In genomic region chr7:47546728-47547494, GRCh38 we compare ENCODE assay signal across 18 cellular contexts. TPM values are rescaled to one million over a fixed set of nuclear protein-coding genes. Genes with fewer than 3 reads are reported as not detected.
DNase-seq lines count a peak whose midpoint lies in the region; ATAC-seq and TF ChIP-seq lines count a peak whose summit lies in the region.
"Had no signal": no experiment of that assay in that cellular context is flagged by ENCODE, and none has a peak within 500 bp of the region (broad histone marks: within the 10 kb centered on the region; RNA-seq: fewer than 3 reads in every experiment).

No MANE protein-coding gene starts in this region.

- no peak overlapping the region for H3K9ac ChIP-seq in BLaER1
- H3K9ac ChIP-seq in duodenal mucosa (ENCODE audit: low read depth in 1 of 2, low read length in 2 of 2), result peak overlapping the region in 1 of 2 donors; percentile 47

- no peak for ATAC-seq in gastroesophageal sphincter

- H4K20me1 ChIP-seq in BLaER1 (peaks cover 44% of the 10 kb centered on the region), osteoblast (ENCODE audit: insufficient read depth, low read length) (peaks cover 74% of the 10 kb centered on the region)

- CTCF ChIA-PET in HEK293 (lab: Yijun Ruan, JAX), result interaction anchor here (0.6 kb wide), 1 partner anchor 228 kb away, joined by 4 read pairs; no protein-coding TSS in a partner anchor

- peaks cover 29% of the 10 kb centered on the region; the same call in 1 of the 2 replicates for H3K36me3 ChIP-seq in BLaER1
- H3K36me3 ChIP-seq in HEK293 (ENCODE audit: control insufficient read depth in 2 of 2, insufficient read depth in 1 of 2, low read length in 2 of 2), result no peaks in the 10 kb centered on the region
- H3K36me3 ChIP-seq in duodenal mucosa (ENCODE audit: control insufficient read depth in 1 of 2, insufficient read depth in 2 of 2, low read length in 2 of 2), result no peaks in the 10 kb centered on the region
- peaks cover 15% of the 10 kb centered on the region for H3K36me3 ChIP-seq in osteoblast (ENCODE audit: insufficient read depth, low read length)
- H3K36me3 ChIP-seq in gastroesophageal sphincter, result no peaks in the 10 kb centered on the region

- H3K4me2 ChIP-seq in BLaER1 (no peak overlapping the region), osteoblast (ENCODE audit: insufficient read depth, low read length) (no peak overlapping the region)

- TF ChIP-seq POLR2A in gastroesophageal sphincter (IDR thresholded peaks at IDR 0.05), result no peak

- peaks cover 38% of the 10 kb centered on the region for H3K79me2 ChIP-seq in osteoblast (ENCODE audit: insufficient read depth, low read length)

- H2AFZ ChIP-seq in osteoblast (ENCODE audit: low read length), result no peak overlapping the region

- no peak overlapping the region for H3K4me3 ChIP-seq in BLaER1
- H3K4me3 ChIP-seq in HEK293 (ENCODE audit: low read depth, low read length), result no peak overlapping the region
- H3K4me3 ChIP-seq in duodenal mucosa (ENCODE audit: low read depth in 1 of 2, low read length in 2 of 2), result peak overlapping the region; percentile 55 to 65
- no peak overlapping the region for H3K4me3 ChIP-seq in osteoblast (ENCODE audit: insufficient read depth, low read length)
- H3K4me3 ChIP-seq in gastroesophageal sphincter, result no peak overlapping the region
- H3K4me3 ChIP-seq: SK-N-MC had no signal

- H3K4me1 ChIP-seq in BLaER1, result peaks cover 59% of the 10 kb centered on the region
- no peaks in the 10 kb centered on the region for H3K4me1 ChIP-seq in HEK293 (ENCODE audit: control insufficient read depth, insufficient read depth, low read length)
- H3K4me1 ChIP-seq in duodenal mucosa (ENCODE audit: control insufficient read depth in 1 of 2, insufficient read depth in 2 of 2, low read length in 2 of 2), result peaks cover 50 to 65% of the 10 kb centered on the region in 2 donors
- peaks cover 16% of the 10 kb centered on the region for H3K4me1 ChIP-seq in osteoblast (ENCODE audit: insufficient read depth, low read length)
- peaks cover 0 to 12% (median 0%) of the 10 kb centered on the region in 3 donors for H3K4me1 ChIP-seq in gastroesophageal sphincter

- WGBS in gastroesophageal sphincter (ENCODE audit: low coverage in 1 of 2), 2 donors, result 80 to 91% methylated on average over 2 to 12 of the region's 19 CpGs

- TF ChIP-seq CTCF in HEK293 (tag by site-specific recombination; IDR thresholded peaks at IDR 0.05), result no peak
- TF ChIP-seq CTCF in osteoblast (IDR thresholded peaks at IDR 0.05; ENCODE audit: extremely low read depth, low read depth, low read length), result no peak
- no peak for TF ChIP-seq CTCF in gastroesophageal sphincter (IDR thresholded peaks at IDR 0.05)

- no peaks in the 10 kb centered on the region for H3K27me3 ChIP-seq in BLaER1
- H3K27me3 ChIP-seq in duodenal mucosa (ENCODE audit: control insufficient read depth in 1 of 2, insufficient read depth in 2 of 2, low read length in 2 of 2), result no peaks in the 10 kb centered on the region
- no peaks in the 10 kb centered on the region for H3K27me3 ChIP-seq in osteoblast (ENCODE audit: insufficient read depth, low read length)
- no peaks in the 10 kb centered on the region for H3K27me3 ChIP-seq in gastroesophageal sphincter

- DNase-seq in osteoblast (ENCODE audit: insufficient read length, low spot score, missing footprints) (peak; percentile 39), SHP77 treated with DMSO at 0.1 percent for 48 hours (lab: John Stamatoyannopoulos, UW) (no peak), putamen (ENCODE audit: low spot score) (no peak)
- DNase-seq in activated CD4-positive, alpha-beta T cell treated with anti-CD3 and anti-CD28 coated beads for 4 hours, result no peak
- DNase-seq: ACHN; AML-193; CD4-positive, CD25-positive, alpha-beta regulatory T cell; DMS53; IMR-90; Kasumi-1; NCI-H187; NCI-H69; PC-3 had no signal

- POLR2A ChIA-PET in HEK293 (lab: Yijun Ruan, JAX), result no interaction called here

- 0 out of 2 replicates have a peak overlapping the region, but pooled peaks have one; percentile 2 for H3K27ac ChIP-seq in BLaER1
- H3K27ac ChIP-seq in HEK293 (ENCODE audit: extremely low read depth, low read depth, low read length), result no peak overlapping the region
- peak overlapping the region; percentile 48 for H3K27ac ChIP-seq in duodenal mucosa (ENCODE audit: low read depth, low read length)
- H3K27ac ChIP-seq in osteoblast (ENCODE audit: low read depth, low read length), result no peak overlapping the region
- H3K27ac ChIP-seq in gastroesophageal sphincter, result no peak overlapping the region
- H3K27ac ChIP-seq: SK-N-MC had no signal

- no peak for TF ChIP-seq EP300 in gastroesophageal sphincter (IDR thresholded peaks at IDR 0.05)

- H3K9me3 ChIP-seq in BLaER1 (no peaks in the 10 kb centered on the region), HEK293 (ENCODE audit: control insufficient read depth, insufficient read depth, low read depth, low read length) (no peaks in the 10 kb centered on the region), duodenal mucosa (ENCODE audit: control insufficient read depth in 1 of 2, low read length in 2 of 2) (no peaks in the 10 kb centered on the region), osteoblast (ENCODE audit: low read depth, low read length) (no peaks in the 10 kb centered on the region), gastroesophageal sphincter (no peaks in the 10 kb centered on the region)

TF ChIP-seq in HEK293, 187 proteins besides CTCF, POLR2A, EP300 and RAD21:
- TF ChIP-seq KLF1 (tag by site-specific recombination; IDR thresholded peaks at IDR 0.05) (peak; percentile 90), ZNF302 (tag by site-specific recombination; IDR thresholded peaks at IDR 0.05; ENCODE audit: low read depth) (no peak)
- TF ChIP-seq, protein P1, sequence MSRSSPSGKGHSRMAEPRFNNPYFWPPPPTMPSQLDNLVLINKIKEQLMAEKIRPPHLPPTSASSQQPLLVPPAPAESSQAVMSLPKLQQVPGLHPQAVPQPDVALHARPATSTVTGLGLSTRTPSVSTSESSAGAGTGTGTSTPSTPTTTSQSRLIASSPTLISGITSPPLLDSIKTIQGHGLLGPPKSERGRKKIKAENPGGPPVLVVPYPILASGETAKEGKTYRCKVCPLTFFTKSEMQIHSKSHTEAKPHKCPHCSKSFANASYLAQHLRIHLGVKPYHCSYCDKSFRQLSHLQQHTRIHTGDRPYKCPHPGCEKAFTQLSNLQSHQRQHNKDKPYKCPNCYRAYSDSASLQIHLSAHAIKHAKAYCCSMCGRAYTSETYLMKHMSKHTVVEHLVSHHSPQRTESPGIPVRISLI (tag by site-specific recombination; IDR thresholded peaks at IDR 0.05), result no peak
- TF ChIP-seq, protein P2, sequence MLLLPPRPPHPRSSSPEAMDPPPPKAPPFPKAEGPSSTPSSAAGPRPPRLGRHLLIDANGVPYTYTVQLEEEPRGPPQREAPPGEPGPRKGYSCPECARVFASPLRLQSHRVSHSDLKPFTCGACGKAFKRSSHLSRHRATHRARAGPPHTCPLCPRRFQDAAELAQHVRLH (tag by site-specific recombination; IDR thresholded peaks at IDR 0.05), result no peak

RNA-seq across cellular contexts. Expression of gene TNS3, which starts 35.0 kb away (rescaled TPM):
- 67.3 and 88.1 TPM in 2 replicates for total RNA-seq in osteoblast
- 10 to 100 TPM; 35.0 to 61.3 (median 45.1) TPM for total RNA-seq in gastroesophageal sphincter

Comparison
In these comparisons a context has a peak if more than half of its experiments do, and no peak if none do; other contexts are left out.
1. H3K27ac ChIP-seq: peak in BLaER1 (single experiment) and duodenal mucosa (single experiment); none in HEK293 (single experiment), osteoblast (single experiment) and gastroesophageal sphincter (0 of 4).
2. H3K4me3 ChIP-seq: peak in duodenal mucosa (2 of 2); none in BLaER1 (single experiment), HEK293 (single experiment), osteoblast (single experiment) and gastroesophageal sphincter (0 of 2).